Comparison of ENCODE assay signal across 31 cellular contexts in genomic region chrX:40831750-40832149, GRCh38.
"Had no signal": no experiment of that assay in that cellular context is flagged by ENCODE, and none has a peak within 500 bp of the region (broad histone marks: within the 10 kb centered on the region; RNA-seq: fewer than 3 reads in every experiment).

No MANE protein-coding gene starts in this region.

- H3K36me3 ChIP-seq: adrenal gland, brain microvascular endothelial cell, Peyer's patch had no signal

- H3K4me3 ChIP-seq: adrenal gland, Peyer's patch had no signal

- H3K4me1 ChIP-seq: adrenal gland, Peyer's patch had no signal

- H3K27me3 ChIP-seq: brain microvascular endothelial cell, Peyer's patch had no signal

- H3K27ac ChIP-seq: adrenal gland, brain microvascular endothelial cell, Peyer's patch, VCaP had no signal

- H3K9me3 ChIP-seq: adrenal gland, Peyer's patch had no signal

- ATAC-seq: activated naive CD4-positive, alpha-beta T cell treated with anti-CD3 and anti-CD28 coated beads, Interleukin-2, amount 50 U/mL, for 72 hours; activated T-cell treated with anti-CD3 and anti-CD28 coated beads, Interleukin-2, amount 50 U/mL, for 4 hours; PC-3 had no signal

- DNase-seq: activated B cell treated with CpG ODN at 0.5 μM for 24 hours; activated CD4-positive, alpha-beta memory T cell treated with anti-CD3 and anti-CD28 coated beads for 36 hours; activated CD4-positive, alpha-beta T cell treated with anti-CD3 and anti-CD28 coated beads for 4 hours; activated CD4-positive, alpha-beta T cell treated with anti-CD3 and anti-CD28 coated beads, Interleukin-2, amount 50 U/mL, for 1 hour; activated CD4-positive, CD25-positive, alpha-beta regulatory T cell treated with anti-CD3 and anti-CD28 coated beads, Interleukin-2, amount 50 U/mL, for 72 hours; activated CD8-positive, alpha-beta memory T cell treated with anti-CD3 and anti-CD28 coated beads, Interleukin-2, amount 50 U/mL, for 4 hours; activated gamma-delta T cell treated with Interleukin-2 at 50 U/mL for 16 hours; activated naive CD4-positive, alpha-beta T cell treated with anti-CD3 and anti-CD28 coated beads for 36 hours; activated T-cell treated with anti-CD3 and anti-CD28 coated beads for 4 hours; activated T-cell treated with anti-CD3 and anti-CD28 coated beads, Interleukin-2, amount 50 U/mL, for 4 hours; adrenal gland; anterior cingulate cortex; brain microvascular endothelial cell; MM.1S; MV-4-11; NCI-H1092; NCI-H1436 treated with DMSO at 0.1 percent for 48 hours; NCI-H1694 treated with DMSO at 0.1 percent for 48 hours; NCI-H2029 treated with DMSO at 0.1 percent for 48 hours; NCI-H526; NCI-H748 treated with DMSO at 0.1 percent for 48 hours; NK-92 treated with Interleukin-12 subunit alpha and Interleukin-12 subunit beta, amount 100 ng/mL, for 24 hours; PC-3; Peyer's patch; RPMI8226; SW 1271; T-helper 1 cell; T-helper 2 cell; T-helper 9 cell had no signal
